In genomic region chr7:137820677-137821420, GRCh38 we compare ENCODE assay signal across 8 cellular contexts. TPM values are rescaled to one million over a fixed set of nuclear protein-coding genes. Genes with fewer than 3 reads are reported as not detected.
DNase-seq lines count a peak whose midpoint lies in the region; ATAC-seq and TF ChIP-seq lines count a peak whose summit lies in the region.

No MANE protein-coding gene starts in this region.

- DNase-seq in D341Med (ENCODE audit: low spot score) (peak; percentile 62), SK-N-DZ (ENCODE audit: low spot score) (peak; percentile 46), hepatocyte (ENCODE audit: low spot score) (peak; percentile 45), thoracic aorta (ENCODE audit: low spot score) (peak; percentile 13), H4 (ENCODE audit: low spot score) (no peak)
- DNase-seq in activated naive CD8-positive, alpha-beta T cell treated with anti-CD3 and anti-CD28 coated beads for 36 hours: no peak

- ATAC-seq in HG02623 (IDR thresholded peaks at IDR 0.05; ENCODE audit: unreplicated experiment) (peak; percentile 57), thoracic aorta (ENCODE audit: insufficient number of reproducible peaks, low FRiP score, low read depth) (no peak), GM21381 (IDR thresholded peaks at IDR 0.05; ENCODE audit: unreplicated experiment) (no peak)

- no peaks in the 10 kb centered on the region for H3K4me1 Mint-ChIP-seq in activated naive CD8-positive, alpha-beta T cell treated with anti-CD3 and anti-CD28 coated beads for 36 hours

- no peaks in the 10 kb centered on the region for H3K9me3 Mint-ChIP-seq in activated naive CD8-positive, alpha-beta T cell treated with anti-CD3 and anti-CD28 coated beads for 36 hours

- H3K4me3 Mint-ChIP-seq in activated naive CD8-positive, alpha-beta T cell treated with anti-CD3 and anti-CD28 coated beads for 36 hours: no peak overlapping the region

- H2AFZ ChIP-seq in hepatocyte: no peak overlapping the region

- TF ChIP-seq CTCF in hepatocyte (IDR thresholded peaks at IDR 0.05; ENCODE audit: poor library complexity) (no peak), thoracic aorta (IDR thresholded peaks at IDR 0.05) (no peak)

- no peak overlapping the region for H3K4me3 ChIP-seq in hepatocyte
- H3K4me3 ChIP-seq in thoracic aorta: peak overlapping the region; percentile 52

- 41% methylated on average over 8 of the region's 8 CpGs for WGBS in hepatocyte (ENCODE audit: low lambda C conversion rate, missing lambda C conversion rate)

- no peak overlapping the region for H3K27ac Mint-ChIP-seq in activated naive CD8-positive, alpha-beta T cell treated with anti-CD3 and anti-CD28 coated beads for 36 hours

- no peaks in the 10 kb centered on the region for H3K9me2 ChIP-seq in hepatocyte (replicated peaks; ENCODE audit: insufficient read depth)

- no peaks in the 10 kb centered on the region for H4K20me1 ChIP-seq in hepatocyte (ENCODE audit: insufficient read depth, poor library complexity, severe bottlenecking)

- peak overlapping the region; percentile 41 for H3K4me2 ChIP-seq in hepatocyte

- no peak overlapping the region for H3K27ac ChIP-seq in hepatocyte
- peak overlapping the region; percentile 4 to 65 for H3K27ac ChIP-seq in thoracic aorta

- H3K4me1 ChIP-seq in hepatocyte (ENCODE audit: insufficient read depth): peaks cover 10% of the 10 kb centered on the region
- peaks cover 4 to 20% of the 10 kb centered on the region in 2 donors for H3K4me1 ChIP-seq in thoracic aorta (ENCODE audit: control insufficient read depth in 1 of 2, low read depth in 2 of 2)

- no peaks in the 10 kb centered on the region for H3K9me3 ChIP-seq in hepatocyte (ENCODE audit: low read depth)
- H3K9me3 ChIP-seq in thoracic aorta: no peaks in the 10 kb centered on the region

- peaks cover 22% of the 10 kb centered on the region for H3K27me3 Mint-ChIP-seq in activated naive CD8-positive, alpha-beta T cell treated with anti-CD3 and anti-CD28 coated beads for 36 hours

- H3K36me3 Mint-ChIP-seq in activated naive CD8-positive, alpha-beta T cell treated with anti-CD3 and anti-CD28 coated beads for 36 hours: no peaks in the 10 kb centered on the region

- no peaks in the 10 kb centered on the region for H3K79me2 ChIP-seq in hepatocyte

- H3K27me3 ChIP-seq in hepatocyte (no peaks in the 10 kb centered on the region), thoracic aorta (replicated peaks; ENCODE audit: insufficient read depth) (no peaks in the 10 kb centered on the region)

- H3K36me3 ChIP-seq in hepatocyte (replicated peaks; ENCODE audit: insufficient read depth, low read depth) (no peaks in the 10 kb centered on the region), thoracic aorta (no peaks in the 10 kb centered on the region)

RNA-seq across cellular contexts. Expression of gene DGKI, which starts 25.9 kb away (rescaled TPM):
- 7.1 and 8.4 TPM in 2 replicates for polyA plus RNA-seq in SK-N-DZ (2014; cell fraction: cytosol; rRNA removed)
- 9.7 and 13.1 TPM in 2 replicates for polyA plus RNA-seq in SK-N-DZ (2014; cell fraction: nucleus; rRNA removed)
- 1.8 and 2.7 TPM in 2 replicates for total RNA-seq in hepatocyte
- 0.47 and 2.4 TPM in 2 replicates for polyA plus RNA-seq in hepatocyte
- 10 to 100 TPM; 10.3 to 22.3 TPM for total RNA-seq in thoracic aorta
- 1 to 10 TPM; 1.8 to 2.2 TPM for total RNA-seq in activated naive CD8-positive, alpha-beta T cell treated with anti-CD3 and anti-CD28 coated beads for 36 hours
- total RNA-seq in H4 (2014; rRNA removed; shearing (Covaris generic)): 0.64 and 1.5 TPM in 2 replicates

Comparison
In these comparisons a context has a peak if more than half of its experiments do, and no peak if none do; other contexts are left out.
1. DNase-seq: peak in D341Med (single experiment), SK-N-DZ (single experiment), hepatocyte (single experiment) and thoracic aorta (single experiment); none in activated naive CD8-positive, alpha-beta T cell treated with anti-CD3 and anti-CD28 coated beads for 36 hours (single experiment) and H4 (single experiment).